In the genomic region with DNA sequence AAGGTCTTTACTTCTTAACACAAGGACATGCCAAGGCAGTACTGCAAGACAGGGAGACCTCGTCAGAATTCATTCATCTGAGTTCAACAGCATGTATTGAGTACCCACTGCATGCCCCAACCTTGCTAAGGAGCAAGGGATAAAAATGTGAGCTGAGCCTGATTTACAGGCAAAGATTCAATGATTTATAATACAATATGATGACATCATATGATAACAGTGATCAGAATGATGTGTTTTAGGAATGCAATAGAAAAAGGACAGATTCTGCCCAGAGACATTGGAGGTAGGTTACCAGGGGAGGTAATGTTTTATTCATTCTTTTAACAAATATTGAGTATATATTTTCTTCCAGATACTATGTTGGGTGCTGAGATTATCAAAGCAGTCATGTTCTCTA, we compare ENCODE assay signal across 3 cellular contexts.
A peak's percentile ranks its signal among the peaks of the same experiment; 100 is the strongest.
TF ChIP-seq lines count a peak whose summit lies in the region.

No MANE protein-coding gene starts in this region.

TF ChIP-seq in HepG2, 621 proteins besides CTCF, POLR2A, EP300 and RAD21:
- TF ChIP-seq PTBP1 (IDR thresholded peaks at IDR 0.05; ENCODE audit: low read depth, low read length, poor library complexity, severe bottlenecking) (no peak), CCAR2 (optimal IDR thresholded peaks at IDR 0.05; ENCODE audit: low read depth, low read length) (no peak), MEIS2 (CRISPR knock-in tag; IDR thresholded peaks at IDR 0.05) (no peak), ATF7 (IDR thresholded peaks at IDR 0.05) (peak; percentile 86), ATF7 (CRISPR knock-in tag; IDR thresholded peaks at IDR 0.05) (no peak), CREB1 (IDR thresholded peaks at IDR 0.05) (peak; percentile 16; the same call in 1 of the 2 replicates), CREB1 (CRISPR knock-in tag; IDR thresholded peaks at IDR 0.05) (no peak), RBAK (CRISPR knock-in tag; IDR thresholded peaks at IDR 0.05) (no peak)
- TF ChIP-seq, protein P1, sequence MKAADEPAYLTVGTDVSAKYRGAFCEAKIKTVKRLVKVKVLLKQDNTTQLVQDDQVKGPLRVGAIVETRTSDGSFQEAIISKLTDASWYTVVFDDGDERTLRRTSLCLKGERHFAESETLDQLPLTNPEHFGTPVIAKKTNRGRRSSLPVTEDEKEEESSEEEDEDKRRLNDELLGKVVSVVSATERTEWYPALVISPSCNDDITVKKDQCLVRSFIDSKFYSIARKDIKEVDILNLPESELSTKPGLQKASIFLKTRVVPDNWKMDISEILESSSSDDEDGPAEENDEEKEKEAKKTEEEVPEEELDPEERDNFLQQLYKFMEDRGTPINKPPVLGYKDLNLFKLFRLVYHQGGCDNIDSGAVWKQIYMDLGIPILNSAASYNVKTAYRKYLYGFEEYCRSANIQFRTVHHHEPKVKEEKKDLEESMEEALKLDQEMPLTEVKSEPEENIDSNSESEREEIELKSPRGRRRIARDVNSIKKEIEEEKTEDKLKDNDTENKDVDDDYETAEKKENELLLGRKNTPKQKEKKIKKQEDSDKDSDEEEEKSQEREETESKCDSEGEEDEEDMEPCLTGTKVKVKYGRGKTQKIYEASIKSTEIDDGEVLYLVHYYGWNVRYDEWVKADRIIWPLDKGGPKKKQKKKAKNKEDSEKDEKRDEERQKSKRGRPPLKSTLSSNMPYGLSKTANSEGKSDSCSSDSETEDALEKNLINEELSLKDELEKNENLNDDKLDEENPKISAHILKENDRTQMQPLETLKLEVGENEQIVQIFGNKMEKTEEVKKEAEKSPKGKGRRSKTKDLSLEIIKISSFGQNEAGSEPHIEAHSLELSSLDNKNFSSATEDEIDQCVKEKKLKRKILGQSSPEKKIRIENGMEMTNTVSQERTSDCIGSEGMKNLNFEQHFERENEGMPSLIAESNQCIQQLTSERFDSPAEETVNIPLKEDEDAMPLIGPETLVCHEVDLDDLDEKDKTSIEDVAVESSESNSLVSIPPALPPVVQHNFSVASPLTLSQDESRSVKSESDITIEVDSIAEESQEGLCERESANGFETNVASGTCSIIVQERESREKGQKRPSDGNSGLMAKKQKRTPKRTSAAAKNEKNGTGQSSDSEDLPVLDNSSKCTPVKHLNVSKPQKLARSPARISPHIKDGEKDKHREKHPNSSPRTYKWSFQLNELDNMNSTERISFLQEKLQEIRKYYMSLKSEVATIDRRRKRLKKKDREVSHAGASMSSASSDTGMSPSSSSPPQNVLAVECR (CRISPR knock-in tag; IDR thresholded peaks at IDR 0.05; ENCODE audit: borderline replicate concordance), result no peak
- TF ChIP-seq, protein P2, sequence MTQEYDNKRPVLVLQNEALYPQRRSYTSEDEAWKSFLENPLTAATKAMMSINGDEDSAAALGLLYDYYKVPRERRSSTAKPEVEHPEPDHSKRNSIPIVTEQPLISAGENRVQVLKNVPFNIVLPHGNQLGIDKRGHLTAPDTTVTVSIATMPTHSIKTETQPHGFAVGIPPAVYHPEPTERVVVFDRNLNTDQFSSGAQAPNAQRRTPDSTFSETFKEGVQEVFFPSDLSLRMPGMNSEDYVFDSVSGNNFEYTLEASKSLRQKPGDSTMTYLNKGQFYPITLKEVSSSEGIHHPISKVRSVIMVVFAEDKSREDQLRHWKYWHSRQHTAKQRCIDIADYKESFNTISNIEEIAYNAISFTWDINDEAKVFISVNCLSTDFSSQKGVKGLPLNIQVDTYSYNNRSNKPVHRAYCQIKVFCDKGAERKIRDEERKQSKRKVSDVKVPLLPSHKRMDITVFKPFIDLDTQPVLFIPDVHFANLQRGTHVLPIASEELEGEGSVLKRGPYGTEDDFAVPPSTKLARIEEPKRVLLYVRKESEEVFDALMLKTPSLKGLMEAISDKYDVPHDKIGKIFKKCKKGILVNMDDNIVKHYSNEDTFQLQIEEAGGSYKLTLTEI (CRISPR knock-in tag; conservative IDR thresholded peaks at IDR 0.05), result no peak

TF ChIP-seq in HEK293, 187 proteins besides CTCF, POLR2A, EP300 and RAD21:
- TF ChIP-seq ZNF555 (tag by site-specific recombination; conservative IDR thresholded peaks at IDR 0.05), result no peak
- TF ChIP-seq, protein P3, sequence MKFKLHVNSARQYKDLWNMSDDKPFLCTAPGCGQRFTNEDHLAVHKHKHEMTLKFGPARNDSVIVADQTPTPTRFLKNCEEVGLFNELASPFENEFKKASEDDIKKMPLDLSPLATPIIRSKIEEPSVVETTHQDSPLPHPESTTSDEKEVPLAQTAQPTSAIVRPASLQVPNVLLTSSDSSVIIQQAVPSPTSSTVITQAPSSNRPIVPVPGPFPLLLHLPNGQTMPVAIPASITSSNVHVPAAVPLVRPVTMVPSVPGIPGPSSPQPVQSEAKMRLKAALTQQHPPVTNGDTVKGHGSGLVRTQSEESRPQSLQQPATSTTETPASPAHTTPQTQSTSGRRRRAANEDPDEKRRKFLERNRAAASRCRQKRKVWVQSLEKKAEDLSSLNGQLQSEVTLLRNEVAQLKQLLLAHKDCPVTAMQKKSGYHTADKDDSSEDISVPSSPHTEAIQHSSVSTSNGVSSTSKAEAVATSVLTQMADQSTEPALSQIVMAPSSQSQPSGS (tag by site-specific recombination; IDR thresholded peaks at IDR 0.05; ENCODE audit: low read depth), result peak; percentile 85

TF ChIP-seq in GM12878, 131 proteins besides CTCF, POLR2A, EP300 and RAD21:
- TF ChIP-seq WRNIP1 (IDR thresholded peaks at IDR 0.05; ENCODE audit: borderline replicate concordance, low read depth, low read length) (no peak), ZNF622 (IDR thresholded peaks at IDR 0.05) (no peak), ATF7 (IDR thresholded peaks at IDR 0.05; ENCODE audit: low read depth) (peak; percentile 32; the same call in 1 of the 2 replicates), KAT2A (conservative IDR thresholded peaks at IDR 0.05; ENCODE audit: control insufficient read depth, low read depth, low read length) (no peak), HDAC2 (IDR thresholded peaks at IDR 0.05) (no peak)
- TF ChIP-seq, protein P4, sequence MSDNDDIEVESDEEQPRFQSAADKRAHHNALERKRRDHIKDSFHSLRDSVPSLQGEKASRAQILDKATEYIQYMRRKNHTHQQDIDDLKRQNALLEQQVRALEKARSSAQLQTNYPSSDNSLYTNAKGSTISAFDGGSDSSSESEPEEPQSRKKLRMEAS (IDR thresholded peaks at IDR 0.05; ENCODE audit: low read depth, low read length), result no peak
